ENCODE assay signal across 12 cellular contexts in genomic region chr12:91335724-91336123, GRCh38.
DNase-seq lines count a peak whose midpoint lies in the region; ATAC-seq and TF ChIP-seq lines count a peak whose summit lies in the region.
"Had no signal": no experiment of that assay in that cellular context is flagged by ENCODE, and none has a peak within 500 bp of the region (broad histone marks: within the 10 kb centered on the region; RNA-seq: fewer than 3 reads in every experiment).

No MANE protein-coding gene starts in this region.

- no peak for TF ChIP-seq CTCF in nephron (IDR thresholded peaks at IDR 0.05; ENCODE audit: unreplicated experiment in 3 of 3)

- no peaks in the 10 kb centered on the region for H3K9me3 Mint-ChIP-seq in nephron
- H3K9me3 Mint-ChIP-seq in stimulated activated naive CD8-positive, alpha-beta T cell treated with anti-CD3 and anti-CD28 coated beads, Interleukin-15, amount 100 ng/mL, for 72 hours: no peaks in the 10 kb centered on the region
- H3K9me3 Mint-ChIP-seq: T-cell had no signal

- no peak overlapping the region for H3K4me3 Mint-ChIP-seq in nephron
- no peak overlapping the region for H3K4me3 Mint-ChIP-seq in stimulated activated naive CD8-positive, alpha-beta T cell treated with anti-CD3 and anti-CD28 coated beads, Interleukin-15, amount 100 ng/mL, for 72 hours
- H3K4me3 Mint-ChIP-seq: T-cell had no signal

- ATAC-seq in HG02884 (IDR thresholded peaks at IDR 0.05; ENCODE audit: unreplicated experiment): no peak
- ATAC-seq in stimulated activated naive CD8-positive, alpha-beta T cell treated with anti-CD3 and anti-CD28 coated beads, Interleukin-15, amount 100 ng/mL, for 72 hours: no peak
- ATAC-seq: T-cell had no signal

- peak overlapping the region; percentile 7 to 63 (median 30) for H3K27ac Mint-ChIP-seq in nephron
- H3K27ac Mint-ChIP-seq in stimulated activated naive CD8-positive, alpha-beta T cell treated with anti-CD3 and anti-CD28 coated beads, Interleukin-15, amount 100 ng/mL, for 72 hours: no peak overlapping the region
- H3K27ac Mint-ChIP-seq: T-cell had no signal

- H3K36me3 Mint-ChIP-seq in nephron (ENCODE audit: low read depth): no peaks in the 10 kb centered on the region
- H3K36me3 Mint-ChIP-seq: T-cell had no signal

- H3K27me3 Mint-ChIP-seq in nephron (ENCODE audit: low read depth): no peaks in the 10 kb centered on the region
- peaks cover 18% of the 10 kb centered on the region for H3K27me3 Mint-ChIP-seq in stimulated activated naive CD8-positive, alpha-beta T cell treated with anti-CD3 and anti-CD28 coated beads, Interleukin-15, amount 100 ng/mL, for 72 hours

- DNase-seq in EH (ENCODE audit: low read depth): peak; percentile 41
- peak; percentile 54 for DNase-seq in LHCN-M2 (ENCODE audit: low read depth)
- peak; percentile 32 for DNase-seq in amniotic epithelial cell (ENCODE audit: low read depth)
- DNase-seq in stimulated activated naive CD8-positive, alpha-beta T cell treated with anti-CD3 and anti-CD28 coated beads, Interleukin-15, amount 100 ng/mL, for 72 hours: no peak
- no peak for DNase-seq in hippocampal formation (lab: John Stamatoyannopoulos, UW)
- no peak for DNase-seq in stimulated activated CD4-positive, alpha-beta T cell treated with anti-CD3 and anti-CD28 coated beads, Interleukin-1b, Interleukin-23, amount 100 ng/mL, for 48 hours
- DNase-seq: NCI-H1436 treated with DMSO at 0.1 percent for 48 hours, NCI-H2081 treated with DMSO at 0.1 percent for 48 hours, RPMI8226, T-cell had no signal

- H3K4me1 Mint-ChIP-seq in nephron: peaks cover 52% of the 10 kb centered on the region
- H3K4me1 Mint-ChIP-seq in stimulated activated naive CD8-positive, alpha-beta T cell treated with anti-CD3 and anti-CD28 coated beads, Interleukin-15, amount 100 ng/mL, for 72 hours: no peaks in the 10 kb centered on the region
- H3K4me1 Mint-ChIP-seq: T-cell had no signal

Comparison
In these comparisons a context has a peak if more than half of its experiments do, and no peak if none do; other contexts are left out.
1. DNase-seq: peak in EH (single experiment), LHCN-M2 (single experiment) and amniotic epithelial cell (single experiment); none in stimulated activated naive CD8-positive, alpha-beta T cell treated with anti-CD3 and anti-CD28 coated beads, Interleukin-15, amount 100 ng/mL, for 72 hours (0 of 2), hippocampal formation (0 of 2) and stimulated activated CD4-positive, alpha-beta T cell treated with anti-CD3 and anti-CD28 coated beads, Interleukin-1b, Interleukin-23, amount 100 ng/mL, for 48 hours (single experiment).
2. H3K27ac Mint-ChIP-seq: peak in nephron (3 of 3); none in stimulated activated naive CD8-positive, alpha-beta T cell treated with anti-CD3 and anti-CD28 coated beads, Interleukin-15, amount 100 ng/mL, for 72 hours (0 of 2).